13 cellular contexts compared by ENCODE assay signal in genomic region chr1:22056921-22057320, GRCh38. TPM values are rescaled to one million over a fixed set of nuclear protein-coding genes. Genes with fewer than 3 reads are reported as not detected.
A peak's percentile ranks its signal among the peaks of the same experiment; 100 is the strongest.
DNase-seq lines count a peak whose midpoint lies in the region; ATAC-seq and TF ChIP-seq lines count a peak whose summit lies in the region.
"Had no signal": no experiment of that assay in that cellular context is flagged by ENCODE, and none has a peak within 500 bp of the region (broad histone marks: within the 10 kb centered on the region; RNA-seq: fewer than 3 reads in every experiment).

No MANE protein-coding gene starts in this region.

- H3K9me3 Mint-ChIP-seq in activated T-cell treated with anti-CD3 and anti-CD28 coated beads, Interleukin-2, amount 50 U/mL, for 24 hours: no peaks in the 10 kb centered on the region
- H3K9me3 Mint-ChIP-seq in endothelial cell (ENCODE audit: unreplicated experiment) (no peaks in the 10 kb centered on the region), glutamatergic neuron (ENCODE audit: unreplicated experiment) (peaks cover 12% of the 10 kb centered on the region)
- no peaks in the 10 kb centered on the region for H3K9me3 Mint-ChIP-seq in stimulated activated effector memory CD8-positive, alpha-beta T cell treated with anti-CD3 and anti-CD28 coated beads, Interleukin-12 subunit alpha, Interleukin-12 subunit beta, amount 100 ng/mL, for 72 hours
- H3K9me3 Mint-ChIP-seq: WTC11 had no signal

- H3K36me3 Mint-ChIP-seq in activated T-cell treated with anti-CD3 and anti-CD28 coated beads, Interleukin-2, amount 50 U/mL, for 24 hours (ENCODE audit: low read depth): peaks cover 73% of the 10 kb centered on the region
- H3K36me3 Mint-ChIP-seq in endothelial cell (ENCODE audit: low read depth, unreplicated experiment): peaks cover 4% of the 10 kb centered on the region
- H3K36me3 Mint-ChIP-seq in stimulated activated effector memory CD8-positive, alpha-beta T cell treated with anti-CD3 and anti-CD28 coated beads, Interleukin-12 subunit alpha, Interleukin-12 subunit beta, amount 100 ng/mL, for 72 hours: peaks cover 91% of the 10 kb centered on the region
- H3K36me3 Mint-ChIP-seq in glutamatergic neuron (ENCODE audit: unreplicated experiment): no peaks in the 10 kb centered on the region

- no peak for DNase-seq in activated T-cell treated with anti-CD3 and anti-CD28 coated beads, Interleukin-2, amount 50 U/mL, for 24 hours
- DNase-seq in activated T-cell treated with anti-CD3 and anti-CD28 coated beads, Interleukin-2, amount 50 U/mL, for 48 hours: no peak
- DNase-seq in PC-3 (no peak), endothelial cell (ENCODE audit: low spot score) (no peak), C1 segment of cervical spinal cord (lab: John Stamatoyannopoulos, UW) (no peak), G401 (ENCODE audit: low spot score) (no peak), glutamatergic neuron (no peak)
- no peak for DNase-seq in stimulated activated effector memory CD8-positive, alpha-beta T cell treated with anti-CD3 and anti-CD28 coated beads, Interleukin-12 subunit alpha, Interleukin-12 subunit beta, amount 100 ng/mL, for 72 hours (ENCODE audit: low spot score in 2 of 2)
- DNase-seq: NCI-H2171 had no signal

- H3K79me2 ChIP-seq in PC-3 (ENCODE audit: low read length): peaks cover 90% of the 10 kb centered on the region

- no peak overlapping the region for H3K27ac ChIP-seq in PC-3 (ENCODE audit: low read length)

- no peaks in the 10 kb centered on the region for H3K27me3 ChIP-seq in PC-3 (ENCODE audit: low read length)

- H3K9me2 ChIP-seq in PC-3 (replicated peaks; ENCODE audit: low read length): no peaks in the 10 kb centered on the region

- no peak overlapping the region for H3K9ac ChIP-seq in PC-3 (ENCODE audit: low read length)

- POLR2A ChIA-PET in PC-3 (lab: Charles Lee; ENCODE audit: unreplicated experiment): no interaction called here

- CTCF ChIA-PET in PC-3 (lab: Charles Lee): no interaction called here

- H3K36me3 ChIP-seq in PC-3 (ENCODE audit: low read depth, low read length): peaks cover 23% of the 10 kb centered on the region; the same call in 1 of the 2 replicates

- peak overlapping the region; percentile 23 for H3K4me3 Mint-ChIP-seq in activated T-cell treated with anti-CD3 and anti-CD28 coated beads, Interleukin-2, amount 50 U/mL, for 24 hours
- peak overlapping the region; percentile 45 for H3K4me3 Mint-ChIP-seq in endothelial cell (ENCODE audit: unreplicated experiment)
- H3K4me3 Mint-ChIP-seq in stimulated activated effector memory CD8-positive, alpha-beta T cell treated with anti-CD3 and anti-CD28 coated beads, Interleukin-12 subunit alpha, Interleukin-12 subunit beta, amount 100 ng/mL, for 72 hours: peak overlapping the region; percentile 84
- no peak overlapping the region for H3K4me3 Mint-ChIP-seq in glutamatergic neuron (ENCODE audit: unreplicated experiment)
- H3K4me3 Mint-ChIP-seq: WTC11 had no signal

- peaks cover 73% of the 10 kb centered on the region for H3K4me1 Mint-ChIP-seq in activated T-cell treated with anti-CD3 and anti-CD28 coated beads, Interleukin-2, amount 50 U/mL, for 24 hours (ENCODE audit: low read depth)
- peaks cover 36% of the 10 kb centered on the region for H3K4me1 Mint-ChIP-seq in endothelial cell (ENCODE audit: unreplicated experiment)
- H3K4me1 Mint-ChIP-seq in stimulated activated effector memory CD8-positive, alpha-beta T cell treated with anti-CD3 and anti-CD28 coated beads, Interleukin-12 subunit alpha, Interleukin-12 subunit beta, amount 100 ng/mL, for 72 hours: peaks cover 56% of the 10 kb centered on the region
- H3K4me1 Mint-ChIP-seq in glutamatergic neuron (ENCODE audit: low read depth, unreplicated experiment): peaks cover 14% of the 10 kb centered on the region

- in situ Hi-C loops in G401 (cut with HindIII; ENCODE audit: low sequenced_read_pairs): no loop called here

- no peaks in the 10 kb centered on the region for H3K27me3 Mint-ChIP-seq in activated T-cell treated with anti-CD3 and anti-CD28 coated beads, Interleukin-2, amount 50 U/mL, for 24 hours
- H3K27me3 Mint-ChIP-seq in endothelial cell (ENCODE audit: unreplicated experiment): peaks cover 13% of the 10 kb centered on the region
- H3K27me3 Mint-ChIP-seq in glutamatergic neuron (ENCODE audit: unreplicated experiment): peaks cover 5% of the 10 kb centered on the region

- H3K4me3 ChIP-seq in PC-3 (ENCODE audit: low read length): no peak overlapping the region

- peak overlapping the region; percentile 84 for H3K27ac Mint-ChIP-seq in activated T-cell treated with anti-CD3 and anti-CD28 coated beads, Interleukin-2, amount 50 U/mL, for 24 hours
- peak overlapping the region; percentile 59 for H3K27ac Mint-ChIP-seq in endothelial cell (ENCODE audit: unreplicated experiment)
- peak overlapping the region; percentile 74 for H3K27ac Mint-ChIP-seq in stimulated activated effector memory CD8-positive, alpha-beta T cell treated with anti-CD3 and anti-CD28 coated beads, Interleukin-12 subunit alpha, Interleukin-12 subunit beta, amount 100 ng/mL, for 72 hours
- H3K27ac Mint-ChIP-seq in glutamatergic neuron (ENCODE audit: unreplicated experiment): no peak overlapping the region

- intact Hi-C loops in PC-3 (cut with micrococcal nuclease): no loop called here

- 0 out of 2 replicates have a peak overlapping the region, but pooled peaks have one; percentile 5 for H3K4me2 ChIP-seq in PC-3 (ENCODE audit: low read length)

- H2AFZ ChIP-seq in PC-3 (ENCODE audit: low read length): no peak overlapping the region

- no TSS peak for BruUV-seq in PC-3 (replicated peaks; lab: Mats Ljungman, UMichigan)

- no peak for ATAC-seq in PC-3
- ATAC-seq in stimulated activated effector memory CD8-positive, alpha-beta T cell treated with anti-CD3 and anti-CD28 coated beads, Interleukin-12 subunit alpha, Interleukin-12 subunit beta, amount 100 ng/mL, for 72 hours: no peak
- ATAC-seq: WTC11 had no signal

- peaks cover 25% of the 10 kb centered on the region for H3K4me1 ChIP-seq in PC-3 (ENCODE audit: insufficient read depth, low read length)

- H4K20me1 ChIP-seq in PC-3 (ENCODE audit: low read length): peaks cover 80% of the 10 kb centered on the region

- H3K9me3 ChIP-seq in PC-3 (ENCODE audit: low read length): no peaks in the 10 kb centered on the region

- H3F3A ChIP-seq in PC-3 (ENCODE audit: low read length, unreplicated experiment): no peaks in the 10 kb centered on the region

- TF ChIP-seq CTCF in PC-3 (conservative IDR thresholded peaks at IDR 0.05; ENCODE audit: low read depth, low read length) (no peak), endothelial cell (IDR thresholded peaks at IDR 0.05; ENCODE audit: unreplicated experiment) (no peak), glutamatergic neuron (IDR thresholded peaks at IDR 0.05; ENCODE audit: partially characterized antibody, unreplicated experiment) (no peak)

RNA-seq across cellular contexts. Expression of gene CDC42, which starts 4.4 kb away (rescaled TPM):
- total RNA-seq in PC-3 (2014; rRNA removed): 212 and 245 TPM in 2 replicates
- total RNA-seq in endothelial cell (ENCODE audit: unreplicated experiment): 370 TPM
- 320 and 358 TPM in 2 replicates for total RNA-seq in G401 (2014; rRNA removed; shearing (Covaris generic))
- total RNA-seq in glutamatergic neuron (ENCODE audit: unreplicated experiment): 283 TPM

RNA-seq across cellular contexts. Expression of gene CELA3A, which starts 55.5 kb away (rescaled TPM):
- total RNA-seq in PC-3 (2014; rRNA removed) (not detected in 2 replicates), endothelial cell (ENCODE audit: unreplicated experiment) (not detected), glutamatergic neuron (ENCODE audit: unreplicated experiment) (not detected)
- total RNA-seq in G401 (2014; rRNA removed; shearing (Covaris generic)): not detected in 2 replicates
- total RNA-seq: dermis microvascular lymphatic vessel endothelial cell, lower leg skin, temporal lobe had no signal
